In genomic region chr17:67824735-67825626, GRCh38 we compare ENCODE assay signal across 8 cellular contexts. TPM values are rescaled to one million over a fixed set of nuclear protein-coding genes. Genes with fewer than 3 reads are reported as not detected.
A peak's percentile ranks its signal among the peaks of the same experiment; 100 is the strongest.
DNase-seq lines count a peak whose midpoint lies in the region; ATAC-seq and TF ChIP-seq lines count a peak whose summit lies in the region.

TSS of gene BPTF (plus strand) at chr17:67825503. CDS start at chr17:67825725, 222 bp downstream.

- peak in 1 of 2 donors; percentile 49 for TF ChIP-seq POLR2A in vagina (IDR thresholded peaks at IDR 0.05)

- H3K27ac ChIP-seq in right atrium auricular region (peak within 1 kb of the TSS; percentile 88 to 96), vagina (peak within 1 kb of the TSS; percentile 97)

- H3K9me3 Mint-ChIP-seq in T-helper 1 cell treated with Interleukin-12 subunit alpha and Interleukin-12 subunit beta and Interleukin-4 antibody, amounts not matched to agents 30 μg/mL and 1 μg/mL, for 36 hours: no peaks in the 10 kb centered on the region

- peaks cover 12% of the 10 kb centered on the region for H3K27me3 Mint-ChIP-seq in T-helper 1 cell treated with Interleukin-12 subunit alpha and Interleukin-12 subunit beta and Interleukin-4 antibody, amounts not matched to agents 30 μg/mL and 1 μg/mL, for 36 hours (ENCODE audit: low read depth)

- DNase-seq in GM13977 (ENCODE audit: low spot score): peak; percentile 91
- peak; percentile 92 for DNase-seq in NCI-H146 (lab: John Stamatoyannopoulos, UW)
- DNase-seq in amygdala (lab: John Stamatoyannopoulos, UW): peak in 55 of 56 donors; percentile 39 to 93 (median 81)
- DNase-seq in right atrium auricular region (ENCODE audit: low spot score): peak; percentile 87
- peak; percentile 92 for DNase-seq in putamen (ENCODE audit: low spot score)
- peak in 1 of 2 donors; percentile 92 for DNase-seq in vagina (ENCODE audit: extremely low spot score in 2 of 2)

- intact Hi-C loops in vagina (cut with DNase I): loop anchor here (5.0 kb wide), 1 partner anchor 458 kb away; the partner anchor contains the start of gene PSMD12

- in situ Hi-C loops in GM13977 (cut with MboI; ENCODE audit: low pct_unique_long_range_greater_than_20kb, low sequenced_read_pairs, unreplicated experiment): no loop called here

- H3K27ac Mint-ChIP-seq in T-helper 1 cell treated with Interleukin-12 subunit alpha and Interleukin-12 subunit beta and Interleukin-4 antibody, amounts not matched to agents 30 μg/mL and 1 μg/mL, for 36 hours: peak within 1 kb of the TSS; percentile 94

- no peaks in the 10 kb centered on the region for H3K9me3 ChIP-seq in right atrium auricular region
- no peaks in the 10 kb centered on the region for H3K9me3 ChIP-seq in vagina

- ATAC-seq in HG02870 (IDR thresholded peaks at IDR 0.05; ENCODE audit: unreplicated experiment): peak; percentile 70

- TF ChIP-seq CTCF in GM13977 (IDR thresholded peaks at IDR 0.05; ENCODE audit: extremely low read depth, insufficient read depth, missing control alignments): peak; percentile 100
- TF ChIP-seq CTCF in right atrium auricular region (IDR thresholded peaks at IDR 0.05): peak; percentile 98
- TF ChIP-seq CTCF in vagina (IDR thresholded peaks at IDR 0.05): peak; percentile 78 to 91 (median 86)

- H3K4me3 ChIP-seq in right atrium auricular region (peak within 1 kb of the TSS; percentile 87 to 96), vagina (peak within 1 kb of the TSS; percentile 62 to 77)

- H3K4me1 ChIP-seq in right atrium auricular region (peaks cover 0 to 31% of the 10 kb centered on the region in 2 donors), vagina (peaks cover 42% of the 10 kb centered on the region)

- no peaks in the 10 kb centered on the region for H3K27me3 ChIP-seq in right atrium auricular region
- no peaks in the 10 kb centered on the region for H3K27me3 ChIP-seq in vagina

- H3K4me1 Mint-ChIP-seq in T-helper 1 cell treated with Interleukin-12 subunit alpha and Interleukin-12 subunit beta and Interleukin-4 antibody, amounts not matched to agents 30 μg/mL and 1 μg/mL, for 36 hours (ENCODE audit: low read depth): peaks cover 21% of the 10 kb centered on the region

- H3K36me3 Mint-ChIP-seq in T-helper 1 cell treated with Interleukin-12 subunit alpha and Interleukin-12 subunit beta and Interleukin-4 antibody, amounts not matched to agents 30 μg/mL and 1 μg/mL, for 36 hours (ENCODE audit: low read depth): peaks cover 15% of the 10 kb centered on the region

- H3K36me3 ChIP-seq in right atrium auricular region (no peaks in the 10 kb centered on the region), vagina (no peaks in the 10 kb centered on the region)

- H3K4me3 Mint-ChIP-seq in T-helper 1 cell treated with Interleukin-12 subunit alpha and Interleukin-12 subunit beta and Interleukin-4 antibody, amounts not matched to agents 30 μg/mL and 1 μg/mL, for 36 hours: peak within 1 kb of the TSS; percentile 95

RNA-seq across cellular contexts. Expression of gene BPTF, which starts in this region (rescaled TPM):
- total RNA-seq in right atrium auricular region (10 to 100 TPM; 60.3 to 92.3 TPM), vagina (146 TPM)
